Comparison of ENCODE assay signal across 30 cellular contexts in genomic region chr4:125952631-125953030, GRCh38.
"Had no signal": no experiment of that assay in that cellular context is flagged by ENCODE, and none has a peak within 500 bp of the region (broad histone marks: within the 10 kb centered on the region; RNA-seq: fewer than 3 reads in every experiment).

No MANE protein-coding gene starts in this region.

- H3K4me3 ChIP-seq: adrenal gland, body of pancreas, breast epithelium had no signal

- DNase-seq: activated B cell treated with CpG ODN at 0.5 μM for 24 hours; activated CD4-positive, alpha-beta memory T cell treated with anti-CD3 and anti-CD28 coated beads for 36 hours; activated CD4-positive, alpha-beta T cell treated with anti-CD3 and anti-CD28 coated beads for 4 hours; activated CD4-positive, alpha-beta T cell treated with anti-CD3 and anti-CD28 coated beads, Interleukin-2, amount 10 ng/mL, durations not matched to agents 24 days and 14 days; activated CD4-positive, alpha-beta T cell treated with anti-CD3 and anti-CD28 coated beads, Interleukin-2, amount 50 U/mL, for 1 hour; activated CD4-positive, alpha-beta T cell treated with anti-CD3 and anti-CD28 coated beads, Interleukin-2, amount 50 U/mL, for 4 hours; activated CD4-positive, CD25-positive, alpha-beta regulatory T cell treated with anti-CD3 and anti-CD28 coated beads, Interleukin-2, amount 50 U/mL, for 72 hours; activated CD8-positive, alpha-beta memory T cell treated with anti-CD3 and anti-CD28 coated beads, Interleukin-2, amount 50 U/mL, for 4 hours; activated CD8-positive, alpha-beta T cell treated with anti-CD3 and anti-CD28 coated beads for 36 hours; activated effector memory CD4-positive, alpha-beta T cell treated with anti-CD3 and anti-CD28 coated beads, Interleukin-2, amount 50 U/mL, for 16 hours; activated gamma-delta T cell treated with Interleukin-2 at 50 U/mL for 16 hours; activated naive CD4-positive, alpha-beta T cell; activated naive CD4-positive, alpha-beta T cell treated with anti-CD3 and anti-CD28 coated beads for 36 hours; activated naive CD4-positive, alpha-beta T cell treated with anti-CD3 and anti-CD28 coated beads, Interleukin-2, amount 50 U/mL, for 16 hours; activated naive CD8-positive, alpha-beta T cell treated with anti-CD3 and anti-CD28 coated beads for 36 hours; activated T-cell treated with anti-CD3 and anti-CD28 coated beads for 4 hours; activated T-cell treated with anti-CD3 and anti-CD28 coated beads, Interleukin-2, amount 50 U/mL, for 1 hour; activated T-cell treated with anti-CD3 and anti-CD28 coated beads, Interleukin-2, amount 50 U/mL, for 4 hours; activated T-cell treated with anti-CD3 and anti-CD28 coated beads, Interleukin-2, amount 50 U/mL, for 72 hours; adrenal gland; amniotic stem cell; aorta; body of pancreas; brain microvascular endothelial cell; central memory CD4-positive, alpha-beta T cell; T-helper 17 cell had no signal

- H3K9me3 ChIP-seq: adrenal gland, body of pancreas, breast epithelium had no signal

- H3K27ac ChIP-seq: adrenal gland, body of pancreas, brain microvascular endothelial cell, breast epithelium, VCaP had no signal

- ATAC-seq: activated CD8-positive, alpha-beta T cell treated with anti-CD3 and anti-CD28 coated beads for 36 hours; activated naive CD4-positive, alpha-beta T cell treated with anti-CD3 and anti-CD28 coated beads, Interleukin-2, amount 50 U/mL, for 72 hours; activated T-cell treated with anti-CD3 and anti-CD28 coated beads, Interleukin-2, amount 50 U/mL, for 4 hours; activated T-cell treated with anti-CD3 and anti-CD28 coated beads, Interleukin-2, amount 50 U/mL, for 72 hours; activated T-helper 17 cell treated with anti-CD3 and anti-CD28 coated beads, Interleukin-2, amount 50 U/mL, for 72 hours; body of pancreas; T-helper 17 cell had no signal

- H3K36me3 ChIP-seq: adrenal gland, brain microvascular endothelial cell, breast epithelium had no signal
